11 cellular contexts compared by ENCODE assay signal in genomic region chr7:128210036-128210347, GRCh38. TPM values are rescaled to one million over a fixed set of nuclear protein-coding genes. Genes with fewer than 3 reads are reported as not detected.
"Had no signal": no experiment of that assay in that cellular context is flagged by ENCODE, and none has a peak within 500 bp of the region (broad histone marks: within the 10 kb centered on the region; RNA-seq: fewer than 3 reads in every experiment).

No MANE protein-coding gene starts in this region.

- H3K36me3 Mint-ChIP-seq: activated naive CD4-positive, alpha-beta T cell treated with anti-CD3 and anti-CD28 coated beads, Interleukin-2, amount 50 U/mL, for 72 hours had no signal

- H3K27ac ChIP-seq: breast epithelium, gastrocnemius medialis, pancreas, testis, upper lobe of right lung had no signal

- H3K4me3 Mint-ChIP-seq: activated CD4-positive, alpha-beta T cell treated with anti-CD3 and anti-CD28 coated beads, Interleukin-2, amount 10 ng/mL, durations not matched to agents 7 days and 5 days; stimulated activated naive CD8-positive, alpha-beta T cell treated with anti-CD3 and anti-CD28 coated beads, Interleukin-15, amount 100 ng/mL, for 72 hours; T-helper 17 cell had no signal

- H3K4me1 ChIP-seq: breast epithelium, gastrocnemius medialis, pancreas, upper lobe of right lung had no signal

- H3K9me3 ChIP-seq: breast epithelium, gastrocnemius medialis, pancreas, testis, upper lobe of right lung had no signal

- H3K4me3 ChIP-seq: breast epithelium, gastrocnemius medialis, pancreas, testis, upper lobe of right lung had no signal

- H3K4me1 Mint-ChIP-seq: activated CD4-positive, alpha-beta T cell treated with anti-CD3 and anti-CD28 coated beads, Interleukin-2, amount 10 ng/mL, durations not matched to agents 7 days and 5 days had no signal

- H3K9me3 Mint-ChIP-seq: activated CD4-positive, alpha-beta T cell treated with anti-CD3 and anti-CD28 coated beads, Interleukin-2, amount 10 ng/mL, durations not matched to agents 7 days and 5 days; activated naive CD4-positive, alpha-beta T cell treated with anti-CD3 and anti-CD28 coated beads, Interleukin-2, amount 50 U/mL, for 72 hours; stimulated activated naive CD8-positive, alpha-beta T cell treated with anti-CD3 and anti-CD28 coated beads, Interleukin-15, amount 100 ng/mL, for 72 hours had no signal

- H3K27ac Mint-ChIP-seq: activated CD4-positive, alpha-beta T cell treated with anti-CD3 and anti-CD28 coated beads, Interleukin-2, amount 10 ng/mL, durations not matched to agents 7 days and 5 days; activated naive CD4-positive, alpha-beta T cell treated with anti-CD3 and anti-CD28 coated beads, Interleukin-2, amount 50 U/mL, for 72 hours; stimulated activated naive CD8-positive, alpha-beta T cell treated with anti-CD3 and anti-CD28 coated beads, Interleukin-15, amount 100 ng/mL, for 72 hours; T-helper 17 cell had no signal

- H3K27me3 ChIP-seq: pancreas, testis had no signal

- H3K36me3 ChIP-seq: breast epithelium, gastrocnemius medialis, pancreas, upper lobe of right lung had no signal

RNA-seq across cellular contexts. Expression of gene LEP, which starts 31.1 kb away (rescaled TPM):
- total RNA-seq: activated CD4-positive, alpha-beta T cell treated with anti-CD3 and anti-CD28 coated beads, Interleukin-2, amount 10 ng/mL, durations not matched to agents 7 days and 5 days; activated naive CD4-positive, alpha-beta T cell treated with anti-CD3 and anti-CD28 coated beads, Interleukin-2, amount 50 U/mL, for 72 hours; kidney epithelial cell; T-helper 17 cell; upper lobe of right lung had no signal
- polyA plus RNA-seq: neural cell had no signal
